In the genomic region with DNA sequence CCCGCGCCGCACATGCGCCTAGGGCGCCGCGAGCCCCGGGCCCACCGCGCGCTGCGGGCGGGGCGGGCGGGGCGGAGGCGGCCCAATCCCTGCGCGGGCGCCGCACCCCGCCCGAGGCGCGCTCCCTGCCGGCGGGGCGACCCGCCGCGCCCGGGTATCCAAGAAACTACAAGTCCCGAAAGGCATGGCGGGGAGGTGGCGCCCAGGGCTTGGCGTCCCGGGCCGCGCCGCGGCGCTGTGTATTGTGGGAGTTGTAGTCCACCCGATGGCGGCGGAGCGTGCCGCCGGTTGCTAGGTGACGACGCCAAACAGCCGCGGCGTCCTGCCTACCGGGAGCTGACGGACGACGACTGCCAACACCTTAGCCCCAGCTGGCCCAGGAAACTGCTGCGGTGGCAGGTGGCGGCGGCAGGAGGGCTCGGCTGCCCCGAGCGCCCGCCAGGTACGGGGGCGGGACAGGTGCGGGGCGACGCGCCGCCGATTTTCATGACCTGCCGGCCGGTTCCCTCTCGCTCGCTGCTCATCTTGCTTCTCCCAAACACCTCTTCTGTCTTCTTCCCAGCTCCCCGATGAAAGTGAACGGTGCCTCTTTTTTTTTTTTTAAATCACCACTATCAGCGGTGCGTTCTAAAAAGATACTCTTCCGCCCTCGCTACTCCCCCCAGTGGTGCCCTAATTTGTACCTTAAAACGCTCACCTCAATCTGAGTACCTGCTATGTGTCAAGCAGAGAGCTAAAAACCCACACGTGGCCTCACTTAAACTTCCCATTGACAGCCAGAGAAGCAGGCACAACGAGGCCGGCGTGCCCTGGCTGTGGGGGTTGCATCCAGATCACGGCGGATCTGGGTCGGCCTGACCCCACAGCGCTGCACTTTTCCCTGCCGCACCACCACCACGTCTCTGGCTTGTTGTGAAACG, we compare ENCODE assay signal across 9 cellular contexts. TPM values are rescaled to one million over a fixed set of nuclear protein-coding genes. Genes with fewer than 3 reads are reported as not detected.
DNase-seq lines count a peak whose midpoint lies in the region; ATAC-seq, FAIRE-seq and TF ChIP-seq lines count a peak whose summit lies in the region.
"Had no signal": no experiment of that assay in that cellular context is flagged by ENCODE, and none has a peak within 500 bp of the region (broad histone marks: within the 10 kb centered on the region; RNA-seq: fewer than 3 reads in every experiment).

A gene (plus strand): TSS at position 304 of the 920 bp plus-strand sequence.

- no peak within 1 kb of the TSS for H2BK20ac ChIP-seq in H1 (ENCODE audit: low read length)

- ATAC-seq in GM21367 (IDR thresholded peaks at IDR 0.05; ENCODE audit: unreplicated experiment) = peak; percentile 89

- H3K4me1 ChIP-seq in H1 (replicated peaks in 1 of 4; ENCODE audit: control insufficient read depth in 3 of 4, insufficient read depth in 4 of 4, low read length in 3 of 4) (peaks cover 5 to 30% (median 18%) of the 10 kb centered on the region in 4 experiments), mesendoderm (ENCODE audit: control insufficient read depth, low read depth, low read length) (peaks cover 6% of the 10 kb centered on the region)

- no peak within 1 kb of the TSS; the same call in 1 of the 2 replicates for H2BK12ac ChIP-seq in H1 (ENCODE audit: low read depth, low read length)

- no peak for TF ChIP-seq POLR2A in H1 (IDR thresholded peaks at IDR 0.05; ENCODE audit: control extremely low read depth in 1 of 2, low read depth in 2 of 2, low read length in 2 of 2)

- peaks cover 2 to 9% of the 10 kb centered on the region in 2 experiments for H4K20me1 ChIP-seq in H1 (replicated peaks in 1 of 2; ENCODE audit: control insufficient read depth in 1 of 2, insufficient read depth in 2 of 2, low read length in 2 of 2)

- H3K4me2 ChIP-seq in H1 (ENCODE audit: insufficient read depth in 1 of 2, low read depth in 2 of 2, low read length in 2 of 2) (peak within 1 kb of the TSS; percentile 80 to 96), mesendoderm (ENCODE audit: low read length) (peak within 1 kb of the TSS; percentile 70)

- peak within 1 kb of the TSS in 1 of 4 experiments; percentile 29; a peak in 2 of 7 replicates for H3K9ac ChIP-seq in H1 (replicated peaks in 1 of 4; ENCODE audit: extremely low read depth in 1 of 4, low read depth in 3 of 4, low read length in 3 of 4)
- peak within 1 kb of the TSS; percentile 34 for H3K9ac ChIP-seq in mesendoderm (ENCODE audit: low read length)

- H3K23ac ChIP-seq in H1 (ENCODE audit: insufficient read length) = no peak within 1 kb of the TSS
- peak within 1 kb of the TSS; percentile 66 for H3K23ac ChIP-seq in mesendoderm (ENCODE audit: low read length)

- H3K27ac ChIP-seq in H1 (ENCODE audit: low read depth, low read length) (no peak within 1 kb of the TSS), mesendoderm (ENCODE audit: low read depth, low read length) (no peak within 1 kb of the TSS)

- TF ChIP-seq RAD21 in H1 (IDR thresholded peaks at IDR 0.05 in 1 of 2, conservative IDR thresholded peaks at IDR 0.05 in 1 of 2; ENCODE audit: low read depth in 2 of 2, low read length in 2 of 2) = no peak

- FAIRE-seq in H1 (lab: Jason Lieb, UNC) = no peak

- H3K14ac ChIP-seq in H1 (ENCODE audit: insufficient read length) = no peak within 1 kb of the TSS

- TF ChIP-seq EP300 in H1 (IDR thresholded peaks at IDR 0.05; ENCODE audit: borderline replicate concordance in 1 of 2, low read depth in 2 of 2, low read length in 2 of 2) = no peak

- peak within 1 kb of the TSS; percentile 39 to 69 (median 48) for H3K4me3 ChIP-seq in H1 (ENCODE audit: extremely low read depth in 1 of 4, insufficient read depth in 2 of 4, low read depth in 3 of 4, low read length in 4 of 4)
- peak within 1 kb of the TSS; percentile 23 for H3K4me3 ChIP-seq in mesendoderm (ENCODE audit: low read length)

- no peaks in the 10 kb centered on the region for H3K36me3 ChIP-seq in H1 (ENCODE audit: control insufficient read depth in 2 of 4, insufficient read depth in 4 of 4, low read length in 3 of 4)
- no peaks in the 10 kb centered on the region for H3K36me3 ChIP-seq in mesendoderm (ENCODE audit: control insufficient read depth, insufficient read depth, low read length)

- H3K4ac ChIP-seq in H1 (replicated peaks; ENCODE audit: insufficient read length, low read depth, low read length) (no peak within 1 kb of the TSS), mesendoderm (ENCODE audit: low read depth, low read length) (no peak within 1 kb of the TSS)

- peaks cover 19% of the 10 kb centered on the region; the same call in 1 of the 2 replicates for H3K23me2 ChIP-seq in H1 (ENCODE audit: low read depth, low read length)

- H3K56ac ChIP-seq in H1 (replicated peaks; ENCODE audit: insufficient read length, low read depth, low read length) (no peak within 1 kb of the TSS), mesendoderm (ENCODE audit: low read length) (peak within 1 kb of the TSS; percentile 49)

- POLR2A ChIA-PET in H1 (lab: Charles Lee; ENCODE audit: partially characterized antibody) = interaction anchor here (0.7 to 1.6 kb wide), 4 partner anchors 10 to 50 kb away, joined by 3 to 5 read pairs (median 3); a partner anchor contains a TSS

- peaks cover 36 to 66% (median 59%) of the 10 kb centered on the region in 4 experiments for H3K27me3 ChIP-seq in H1 (replicated peaks in 1 of 4; ENCODE audit: control insufficient read depth in 3 of 4, extremely low read depth in 1 of 4, insufficient read depth in 3 of 4, low read length in 3 of 4)
- peaks cover 37% of the 10 kb centered on the region for H3K27me3 ChIP-seq in mesendoderm (ENCODE audit: insufficient read depth, low read length, poor library complexity)

- no peak within 1 kb of the TSS for H2BK120ac ChIP-seq in H1 (replicated peaks; ENCODE audit: low read depth, low read length)
- H2BK120ac ChIP-seq in mesendoderm (ENCODE audit: low read depth, low read length) = no peak within 1 kb of the TSS

- CTCF ChIA-PET in H1 (lab: Charles Lee; ENCODE audit: partially characterized antibody) = interaction anchor here (0.6 to 1.5 kb wide), 3 partner anchors 23 to 1142 kb away, joined by 4 to 6 read pairs (median 4); no protein-coding TSS in a partner anchor

- H2BK15ac ChIP-seq in H1 (ENCODE audit: low read length) (no peak within 1 kb of the TSS), mesendoderm (replicated peaks; ENCODE audit: low read depth) (no peak within 1 kb of the TSS)

- H4K5ac ChIP-seq in H1 (ENCODE audit: insufficient read length, low read depth, low read length) = no peak within 1 kb of the TSS
- H4K5ac ChIP-seq in mesendoderm (ENCODE audit: low read length) = no peak within 1 kb of the TSS

- no peak within 1 kb of the TSS for H2AFZ ChIP-seq in H1 (ENCODE audit: low read length)

- peak in 1 of 3 experiments; percentile 28; a peak in 1 of 4 replicates for TF ChIP-seq CTCF in H1 (IDR thresholded peaks at IDR 0.05; ENCODE audit: control extremely low read depth in 1 of 3, insufficient read depth in 1 of 3, low read depth in 1 of 3, low read length in 3 of 3)

- no peaks in the 10 kb centered on the region for H3K79me2 ChIP-seq in H1 (ENCODE audit: control insufficient read depth in 1 of 2, insufficient read depth in 2 of 2, low read length in 2 of 2)
- H3K79me2 ChIP-seq in mesendoderm (ENCODE audit: control insufficient read depth, insufficient read depth, low read length) = no peaks in the 10 kb centered on the region

- 7% methylated on average over 38 of the region's 94 CpGs; no CpG with 5 or more reads in 1 of the 2 experiments for WGBS in H1 (ENCODE audit: extremely low coverage in 1 of 2, insufficient coverage in 1 of 2, insufficient read length in 1 of 2, insufficient replicate concordance in 2 of 2, low coverage in 1 of 2, low lambda C conversion rate in 2 of 2, missing lambda C conversion rate in 1 of 2), 2 experiments
- WGBS in mesendoderm (ENCODE audit: extremely low coverage, insufficient coverage, low lambda C conversion rate) = no CpG with 5 or more reads among the region's 94 CpGs

- H4K8ac ChIP-seq in H1 (ENCODE audit: extremely low read depth, insufficient read depth, low read length) (no peak within 1 kb of the TSS), mesendoderm (ENCODE audit: low read depth, low read length) (no peak within 1 kb of the TSS)

- no peak within 1 kb of the TSS for H3K18ac ChIP-seq in H1 (ENCODE audit: extremely low read depth, low read length)
- no peak within 1 kb of the TSS for H3K18ac ChIP-seq in mesendoderm (ENCODE audit: low read length)

- H2AK5ac ChIP-seq in H1 (ENCODE audit: low read depth, low read length) = no peak within 1 kb of the TSS
- no peak within 1 kb of the TSS for H2AK5ac ChIP-seq in mesendoderm (ENCODE audit: low read length)

- DNase-seq in COLO668 (lab: John Stamatoyannopoulos, UW; ENCODE audit: unreplicated experiment) (peak; percentile 98), HT1080 (ENCODE audit: low read depth) (peak; percentile 93), NOMO-1 (lab: John Stamatoyannopoulos, UW; ENCODE audit: unreplicated experiment in 2 of 2) (peak; percentile 88 to 97), H1 (ENCODE audit: low read depth in 1 of 2, low spot score in 2 of 2) (peak; percentile 89 to 95), mesendoderm (peak; percentile 98)
- DNase-seq in activated CD8-positive, alpha-beta memory T cell treated with anti-CD3 and anti-CD28 coated beads for 48 hours (ENCODE audit: low read depth in 2 of 3, low spot score in 2 of 3) = peak; percentile 89 to 94 (median 93)
- peak; percentile 96 for DNase-seq in stimulated activated CD8-positive, alpha-beta memory T cell treated with anti-CD3 and anti-CD28 coated beads, Interleukin-12 subunit alpha, Interleukin-12 subunit beta, amount 100 ng/mL, for 24 hours (ENCODE audit: extremely low read depth)

- no peaks in the 10 kb centered on the region for H3K9me3 ChIP-seq in H1 (ENCODE audit: insufficient read depth in 2 of 2, low read depth in 1 of 2, low read length in 1 of 2)

- no peaks in the 10 kb centered on the region for H3K79me1 ChIP-seq in H1 (ENCODE audit: low read depth, low read length)
- no peaks in the 10 kb centered on the region for H3K79me1 ChIP-seq in mesendoderm (ENCODE audit: low read length)

- H2BK5ac ChIP-seq in H1 (ENCODE audit: low read depth, low read length) = no peak within 1 kb of the TSS
- no peak within 1 kb of the TSS for H2BK5ac ChIP-seq in mesendoderm (ENCODE audit: low read length)

- H4K91ac ChIP-seq in H1 (replicated peaks; ENCODE audit: insufficient read length, low read length) = no peak within 1 kb of the TSS

TF ChIP-seq in H1, 55 proteins besides CTCF, POLR2A, EP300 and RAD21 (continues in another document):
- TF ChIP-seq GTF2F1 (IDR thresholded peaks at IDR 0.05; ENCODE audit: borderline replicate concordance, low read depth, low read length) = no peak

RNA-seq across cellular contexts. Expression of the gene that starts here (rescaled TPM):
- not detected in 2 replicates for total RNA-seq in HT1080 (2014; rRNA removed; shearing (Covaris generic))
- polyA plus RNA-seq in HT1080 (2015; cell fraction: cytosol; rRNA removed) = 0.02 TPM in 1 of 2 replicates, not detected in the other
- polyA plus RNA-seq in HT1080 (2015; cell fraction: nucleus; rRNA removed) = not detected in 2 replicates
- total RNA-seq in H1 (2021; fragmentation: NEBNext Ultra II Directional; extraction: Animal tissue kit (Norgen Biotek cat#: 25700)) = not detected in 2 replicates
- 0.09 TPM in 1 of 2 replicates, not detected in the other for polyA plus RNA-seq in H1 (2011; rRNA removed)
- 0.36 TPM for polyA plus RNA-seq in H1 (2011; cell fraction: cytosol; rRNA removed)
- polyA plus RNA-seq in H1 (2011; cell fraction: nucleus; rRNA removed) = 0.90 TPM
- polyA plus RNA-seq in H1 (2012, experiment 1 of 2) = 0.25 TPM in 1 of 4 replicates, not detected in the others
- not detected for polyA plus RNA-seq in H1 (2012, experiment 2 of 2)
- 0.12 TPM for polyA plus RNA-seq in H1 (2013, experiment 1 of 2)
- polyA plus RNA-seq in H1 (2013, experiment 2 of 2) = 0.13 TPM
- not detected in 2 replicates for polyA minus RNA-seq in H1 (2011; rRNA and poly(A)+ RNA removed)
- polyA minus RNA-seq in H1 (2011; cell fraction: cytosol; rRNA and poly(A)+ RNA removed) = not detected
- not detected for polyA minus RNA-seq in H1 (2011; cell fraction: nucleus; rRNA and poly(A)+ RNA removed)
- polyA plus RNA-seq in mesendoderm (2013, experiment 1 of 2) = 0.11 TPM
- 0.13 TPM for polyA plus RNA-seq in mesendoderm (2013, experiment 2 of 2)
- total RNA-seq: temporal lobe had no signal

Comparison
In these comparisons a context has a peak if more than half of its experiments do, and no peak if none do; other contexts are left out.
1. Peak in DNase-seq in HT1080; RNA of the gene not detected or under 1 TPM.
2. Peak in DNase-seq, H3K4me3 ChIP-seq and H3K4me2 ChIP-seq in H1; RNA of the gene not detected or under 1 TPM.